ENCODE assay signal across 8 cellular contexts in genomic region chr20:41617931-41618806, GRCh38. TPM values are rescaled to one million over a fixed set of nuclear protein-coding genes. Genes with fewer than 3 reads are reported as not detected.
DNase-seq lines count a peak whose midpoint lies in the region; ATAC-seq and TF ChIP-seq lines count a peak whose summit lies in the region.

Gene CHD6, minus strand, starts transcription at chr20:41618377. Its CDS starts 67,040 bp downstream, at chr20:41551337.

- peak within 1 kb of the TSS; percentile 94 for H3K4me3 Mint-ChIP-seq in WTC11

- DNase-seq in AG04449 (ENCODE audit: low read depth, low spot score) (peak; percentile 97), NCI-H226 (peak; percentile 98), WTC11 (ENCODE audit: low spot score) (peak; percentile 100), caudate nucleus (lab: John Stamatoyannopoulos, UW) (peak; percentile 86 to 100 (median 99)), iris pigment epithelial cell (ENCODE audit: low read depth) (peak; percentile 100)
- peak; percentile 97 to 99 for DNase-seq in stimulated activated CD4-positive, alpha-beta T cell treated with anti-CD3 and anti-CD28 coated beads, Interleukin-12 subunit alpha, Interleukin-12 subunit beta, amount 100 ng/mL, for 24 hours (ENCODE audit: low read depth in 2 of 2)

- peak within 1 kb of the TSS; percentile 91 for H3K27ac Mint-ChIP-seq in WTC11

- H3K27ac ChIP-seq in caudate nucleus (ENCODE audit: low read depth, low read length), result peak within 1 kb of the TSS; percentile 71

- peak; percentile 98 for ATAC-seq in GM18909 (IDR thresholded peaks at IDR 0.05; ENCODE audit: poor library complexity, unreplicated experiment)
- ATAC-seq in HG03175 (IDR thresholded peaks at IDR 0.05; ENCODE audit: unreplicated experiment), result peak; percentile 98
- peak; percentile 97 for ATAC-seq in WTC11

- no peaks in the 10 kb centered on the region for H3K27me3 Mint-ChIP-seq in WTC11 (ENCODE audit: low read depth)

- peaks cover 51% of the 10 kb centered on the region for H3K4me1 Mint-ChIP-seq in WTC11

- CTCF ChIA-PET in AG04449 (lab: Yijun Ruan, JAX), result interaction anchor here (1.6 to 2.8 kb wide), 3 partner anchors 84 to 207 kb away, joined by 3 to 7 read pairs (median 4); no protein-coding TSS in a partner anchor
- CTCF ChIA-PET in WTC11 (lab: Charles Lee), result interaction anchor here (0.6 to 2.2 kb wide), 6 partner anchors 44 to 650 kb away, joined by 3 to 12 read pairs (median 4); no protein-coding TSS in a partner anchor

- peak within 1 kb of the TSS; percentile 69 for H3K4me3 ChIP-seq in AG04449 (ENCODE audit: low read depth, low read length)

- POLR2A ChIA-PET in AG04449 (lab: Yijun Ruan, JAX) (interaction anchor here (0.6 to 1.0 kb wide), 6 partner anchors 15 to 1144 kb away, joined by 3 to 4 read pairs (median 3); no protein-coding TSS in a partner anchor), WTC11 (lab: Charles Lee) (interaction anchor here (1.1 to 2.0 kb wide), 3 partner anchors 10 to 75 kb away, joined by 4 to 13 read pairs (median 8); no protein-coding TSS in a partner anchor)

- TF ChIP-seq CTCF in AG04449 (IDR thresholded peaks at IDR 0.05; ENCODE audit: insufficient read depth, low read length, missing control alignments), result no peak
- no peak for TF ChIP-seq CTCF in WTC11 (IDR thresholded peaks at IDR 0.05)

- no peaks in the 10 kb centered on the region for H3K9me3 Mint-ChIP-seq in WTC11

- no peaks in the 10 kb centered on the region for H3K36me3 Mint-ChIP-seq in WTC11

TF ChIP-seq in WTC11, 78 proteins besides CTCF, POLR2A, EP300 and RAD21 (continues in another document):
- TF ChIP-seq ERG (CRISPR knock-in tag; IDR thresholded peaks at IDR 0.05) (no peak), KAT7 (CRISPR knock-in tag; IDR thresholded peaks at IDR 0.05; ENCODE audit: borderline replicate concordance) (peak; percentile 66; the same call in 1 of the 2 replicates), ZBTB43 (CRISPR knock-in tag; IDR thresholded peaks at IDR 0.05) (no peak), ETV6 (CRISPR knock-in tag; IDR thresholded peaks at IDR 0.05) (no peak), NR1H2 (CRISPR knock-in tag; IDR thresholded peaks at IDR 0.05) (no peak), CBFB (CRISPR knock-in tag; IDR thresholded peaks at IDR 0.05; ENCODE audit: low read depth) (no peak), STAT6 (CRISPR knock-in tag; conservative IDR thresholded peaks at IDR 0.05; ENCODE audit: low read depth) (no peak), MYBL2 (CRISPR knock-in tag; IDR thresholded peaks at IDR 0.05) (0 out of 2 replicates have a peak, but pooled peaks have one; percentile 26), ZNF416 (CRISPR knock-in tag; IDR thresholded peaks at IDR 0.05) (no peak), FOXK1 (CRISPR knock-in tag; IDR thresholded peaks at IDR 0.05) (peak; percentile 40), OVOL2 (CRISPR knock-in tag; IDR thresholded peaks at IDR 0.05; ENCODE audit: borderline replicate concordance) (no peak), FOXP1 (CRISPR knock-in tag; IDR thresholded peaks at IDR 0.05; ENCODE audit: borderline replicate concordance) (0 out of 2 replicates have a peak, but pooled peaks have one; percentile 29), ATF6 (CRISPR knock-in tag; IDR thresholded peaks at IDR 0.05) (no peak), GABPB1 (CRISPR knock-in tag; IDR thresholded peaks at IDR 0.05) (no peak; the same call in 1 of the 2 replicates), PRRX2 (CRISPR knock-in tag; IDR thresholded peaks at IDR 0.05) (no peak), NFYB (CRISPR knock-in tag; conservative IDR thresholded peaks at IDR 0.05; ENCODE audit: low read depth) (peak; percentile 95), ELF4 (CRISPR knock-in tag; IDR thresholded peaks at IDR 0.05; ENCODE audit: low read depth) (no peak)
- TF ChIP-seq, protein P1, sequence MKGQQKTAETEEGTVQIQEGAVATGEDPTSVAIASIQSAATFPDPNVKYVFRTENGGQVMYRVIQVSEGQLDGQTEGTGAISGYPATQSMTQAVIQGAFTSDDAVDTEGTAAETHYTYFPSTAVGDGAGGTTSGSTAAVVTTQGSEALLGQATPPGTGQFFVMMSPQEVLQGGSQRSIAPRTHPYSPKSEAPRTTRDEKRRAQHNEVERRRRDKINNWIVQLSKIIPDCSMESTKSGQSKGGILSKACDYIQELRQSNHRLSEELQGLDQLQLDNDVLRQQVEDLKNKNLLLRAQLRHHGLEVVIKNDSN (CRISPR knock-in tag; IDR thresholded peaks at IDR 0.05), result no peak

RNA-seq across cellular contexts. Expression of gene CHD6, which starts in this region (rescaled TPM):
- total RNA-seq in WTC11 (2021), result 52.1 to 61.9 TPM (median 52.8 TPM) in 3 replicates

Comparison
In these comparisons a context has a peak if more than half of its experiments do, and no peak if none do; other contexts are left out.
1. Peak in every context shown above with its lines: DNase-seq, ATAC-seq, H3K4me3 ChIP-seq and H3K27ac ChIP-seq.